Comparison of ENCODE assay signal across 8 cellular contexts in the genomic region with DNA sequence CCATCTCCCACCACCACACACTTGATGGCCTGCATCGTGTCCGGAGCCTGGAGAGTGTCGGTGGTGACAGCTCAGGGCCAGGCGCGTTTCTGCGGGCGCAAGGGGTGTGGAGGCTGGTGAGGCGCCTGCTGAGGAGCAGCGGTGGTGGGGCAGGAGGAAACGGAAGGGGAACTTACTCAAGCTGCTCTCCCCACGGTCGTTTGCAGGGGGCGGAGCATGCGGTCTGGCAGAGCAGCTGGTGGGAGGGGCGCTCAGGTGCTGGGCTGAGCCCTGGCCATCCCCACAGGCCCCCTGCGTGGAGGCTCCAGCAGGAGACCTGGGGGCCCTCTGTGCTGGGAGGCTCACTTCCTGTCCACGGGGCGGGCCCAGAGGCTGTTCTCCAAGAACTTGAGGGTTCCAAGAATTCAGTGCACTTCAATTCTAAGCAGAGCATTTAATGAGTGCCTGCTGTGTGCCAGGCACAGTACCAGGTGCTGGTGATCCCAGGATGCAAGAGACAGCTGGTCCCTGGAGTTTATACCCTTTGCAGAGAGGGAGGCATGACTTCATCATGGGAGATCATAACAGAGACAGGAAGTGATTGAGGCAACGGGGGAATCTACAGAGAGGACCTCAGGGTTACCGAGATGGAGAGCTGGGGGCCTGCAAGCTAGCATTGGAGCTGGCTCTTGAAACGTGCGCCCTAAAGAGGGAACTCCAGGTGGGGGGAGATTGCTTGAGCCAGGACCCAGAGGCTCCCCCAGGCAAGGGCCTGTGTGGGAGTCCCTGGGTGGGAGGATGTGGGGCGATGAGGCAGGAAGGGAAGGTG. TPM values are rescaled to one million over a fixed set of nuclear protein-coding genes. Genes with fewer than 3 reads are reported as not detected.
DNase-seq lines count a peak whose midpoint lies in the region; ATAC-seq and TF ChIP-seq lines count a peak whose summit lies in the region.

TSS of gene RAC2 (minus strand) at position 156 of the 808 bp plus-strand sequence. CDS start at position 35, 121 bp downstream.

- peak within 1 kb of the TSS; percentile 98 for H3K4me3 Mint-ChIP-seq in activated T-cell treated with anti-CD3 and anti-CD28 coated beads, Interleukin-2, amount 50 U/mL, for 4 hours

- no peaks in the 10 kb centered on the region for H3K27me3 Mint-ChIP-seq in activated T-cell treated with anti-CD3 and anti-CD28 coated beads, Interleukin-2, amount 50 U/mL, for 4 hours (ENCODE audit: low read depth)

- no peaks in the 10 kb centered on the region for H3K36me3 ChIP-seq in Peyer's patch
- H3K36me3 ChIP-seq in aorta (ENCODE audit: control insufficient read depth in 1 of 2, insufficient read depth in 2 of 2, low read length in 1 of 2) = no peaks in the 10 kb centered on the region

- 18 to 23% methylated on average over 23 of the region's 23 CpGs for WGBS in aorta, 2 donors

- peaks cover 0 to 37% (median 15%) of the 10 kb centered on the region in 4 donors for H3K4me1 ChIP-seq in Peyer's patch
- no peaks in the 10 kb centered on the region for H3K4me1 ChIP-seq in aorta (ENCODE audit: control insufficient read depth in 1 of 2, insufficient read depth in 2 of 2, low read length in 2 of 2)

- intact Hi-C loops in aorta (cut with DNase I) = no loop called here

- peaks cover 0 to 5% of the 10 kb centered on the region in 2 donors for H3K27me3 ChIP-seq in Peyer's patch
- H3K27me3 ChIP-seq in aorta (ENCODE audit: control insufficient read depth in 1 of 2, insufficient read depth in 2 of 2, low read length in 1 of 2) = no peaks in the 10 kb centered on the region

- H3K27ac ChIP-seq in Peyer's patch = peak within 1 kb of the TSS; percentile 72 to 91 (median 78)
- H3K27ac ChIP-seq in aorta (ENCODE audit: low read depth in 1 of 2, low read length in 2 of 2) = no peak within 1 kb of the TSS

- H3K36me3 Mint-ChIP-seq in activated T-cell treated with anti-CD3 and anti-CD28 coated beads, Interleukin-2, amount 50 U/mL, for 4 hours (ENCODE audit: insufficient read depth) = peaks cover 19% of the 10 kb centered on the region

- peak; percentile 42 for ATAC-seq in HG02763 (IDR thresholded peaks at IDR 0.05; ENCODE audit: unreplicated experiment)
- ATAC-seq in activated T-cell treated with anti-CD3 and anti-CD28 coated beads, Interleukin-2, amount 50 U/mL, for 4 hours = peak; percentile 63 to 69
- peak; percentile 44 for ATAC-seq in aorta (ENCODE audit: low FRiP score)

- H3K4me3 ChIP-seq in Peyer's patch (peak within 1 kb of the TSS; percentile 56 to 70 (median 60)), fibroblast of villous mesenchyme (ENCODE audit: low read depth, low read length) (peak within 1 kb of the TSS; percentile 55), aorta (ENCODE audit: low read length in 2 of 2) (no peak within 1 kb of the TSS)

- no peaks in the 10 kb centered on the region for H3K9me3 ChIP-seq in Peyer's patch
- no peaks in the 10 kb centered on the region for H3K9me3 ChIP-seq in aorta (ENCODE audit: control insufficient read depth, low read length)

- in situ Hi-C loops in GM13976 (cut with MboI; ENCODE audit: low sequenced_read_pairs, unreplicated experiment) = no loop called here

- TF ChIP-seq POLR2A in Peyer's patch (IDR thresholded peaks at IDR 0.05) = peak; percentile 13 to 37

- DNase-seq in GM13976 (ENCODE audit: low spot score) (peak; percentile 89), Peyer's patch (peak; percentile 75 to 98 (median 96)), fibroblast of villous mesenchyme (ENCODE audit: low read depth) (peak; percentile 64), pulmonary artery endothelial cell (ENCODE audit: low read depth, low spot score) (no peak), aorta (peak; percentile 83 to 88), HuH-7 (ENCODE audit: low spot score) (no peak)
- peak; percentile 87 for DNase-seq in activated T-cell treated with anti-CD3 and anti-CD28 coated beads, Interleukin-2, amount 50 U/mL, for 4 hours

- no peaks in the 10 kb centered on the region for H3K9me3 Mint-ChIP-seq in activated T-cell treated with anti-CD3 and anti-CD28 coated beads, Interleukin-2, amount 50 U/mL, for 4 hours

- H3K4me1 Mint-ChIP-seq in activated T-cell treated with anti-CD3 and anti-CD28 coated beads, Interleukin-2, amount 50 U/mL, for 4 hours (ENCODE audit: low read depth) = peaks cover 45% of the 10 kb centered on the region

- TF ChIP-seq CTCF in GM13976 (IDR thresholded peaks at IDR 0.05; ENCODE audit: borderline replicate concordance, control extremely low read depth, extremely low read depth, insufficient read depth, missing control alignments) = no peak
- no peak for TF ChIP-seq CTCF in Peyer's patch (IDR thresholded peaks at IDR 0.05)
- TF ChIP-seq CTCF in fibroblast of villous mesenchyme (IDR thresholded peaks at IDR 0.05; ENCODE audit: insufficient read depth, low read depth, low read length) = no peak

RNA-seq across cellular contexts. Expression of gene RAC2, which starts in this region (rescaled TPM):
- total RNA-seq in Peyer's patch (100 to 1,000 TPM in 1 of 4 donors, 10 to 100 TPM in 3; 10.0 to 124 (median 20.6) TPM), fibroblast of villous mesenchyme (8.1 and 11.2 TPM in 2 replicates), pulmonary artery endothelial cell (19.4 and 36.8 TPM in 2 replicates), aorta (10 to 100 TPM; 16.8 to 19.8 TPM)
- total RNA-seq in activated T-cell treated with anti-CD3 and anti-CD28 coated beads, Interleukin-2, amount 50 U/mL, for 4 hours = 100 to 1,000 TPM; 388 to 432 (median 395) TPM
- polyA plus RNA-seq in aorta = 10 to 100 TPM in 1 of 2 donors, 1 to 10 TPM in 1; 3.6 to 14.5 TPM

Comparison
In these comparisons a context has a peak if more than half of its experiments do, and no peak if none do; other contexts are left out.
1. DNase-seq: peak in GM13976 (single experiment), Peyer's patch (3 of 3), activated T-cell treated with anti-CD3 and anti-CD28 coated beads, Interleukin-2, amount 50 U/mL, for 4 hours (single experiment), fibroblast of villous mesenchyme (single experiment) and aorta (2 of 2); none in pulmonary artery endothelial cell (single experiment) and HuH-7 (single experiment).
2. H3K27ac ChIP-seq: peak in Peyer's patch (4 of 4); none in aorta (0 of 2).
3. H3K4me3 ChIP-seq: peak in Peyer's patch (4 of 4) and fibroblast of villous mesenchyme (single experiment); none in aorta (0 of 2).
4. Peak in every context shown above with its lines, with median percentiles within 50 percentile points of each other: ATAC-seq.